8 cellular contexts compared by ENCODE assay signal in the genomic region with DNA sequence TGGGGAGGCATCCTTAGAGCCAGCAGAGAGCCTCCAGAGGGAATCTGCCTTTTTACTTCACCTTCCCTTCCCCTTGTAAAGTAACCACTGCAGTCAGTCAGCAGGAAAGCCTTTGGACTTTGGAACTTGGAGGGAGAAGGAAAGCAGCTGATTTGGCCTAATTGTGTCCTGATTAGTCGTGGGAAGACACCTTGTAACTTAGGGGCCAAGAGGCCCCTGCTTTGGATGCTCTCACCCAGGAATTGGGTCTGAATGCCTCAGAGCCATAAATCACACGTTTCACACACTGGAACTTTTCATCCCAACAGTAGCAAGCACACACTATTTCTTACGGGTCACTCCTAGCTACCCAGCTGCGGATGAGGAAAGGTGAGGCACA.
DNase-seq lines count a peak whose midpoint lies in the region; ATAC-seq, FAIRE-seq and TF ChIP-seq lines count a peak whose summit lies in the region.

No MANE protein-coding gene starts in this region.

- peaks cover 2% of the 10 kb centered on the region for H3K27me3 Mint-ChIP-seq in dendritic cell treated with granulocyte-macrophage colony-stimulating factor and Interleukin-4, amounts not matched to agents 40 ng/mL and 50 ng/mL, for 4 days
- H3K27me3 Mint-ChIP-seq in naive thymus-derived CD8-positive, alpha-beta T cell = no peaks in the 10 kb centered on the region

- TF ChIP-seq EP300 in A549 (IDR thresholded peaks at IDR 0.05) = no peak

- peaks cover 14% of the 10 kb centered on the region for H3K4me1 ChIP-seq in A549
- H3K4me1 ChIP-seq in Karpas-422 (ENCODE audit: low read length) = peaks cover 4% of the 10 kb centered on the region

- WGBS in A549 (ENCODE audit: missing lambda C conversion rate) = 52% methylated on average over 4 of the region's 4 CpGs

- H3K9ac ChIP-seq in Karpas-422 (ENCODE audit: low read length) = no peak overlapping the region

- ATAC-seq in A549 (peak; percentile 32 to 36; a peak in 5 of 6 replicates), HG03565 (IDR thresholded peaks at IDR 0.05; ENCODE audit: unreplicated experiment) (no peak), HG03342 (IDR thresholded peaks at IDR 0.05; ENCODE audit: unreplicated experiment) (no peak)
- ATAC-seq in naive thymus-derived CD8-positive, alpha-beta T cell = peak in 1 of 2 donors; percentile 5

- no peaks in the 10 kb centered on the region for H4K20me1 ChIP-seq in Karpas-422 (ENCODE audit: insufficient read depth, low read depth, low read length)

- H3K4me2 ChIP-seq in A549 (peak overlapping the region; percentile 73), Karpas-422 (ENCODE audit: low read depth, low read length, poor library complexity, severe bottlenecking) (peak overlapping the region; percentile 87)

- peak overlapping the region; percentile 70 for H3K4me3 Mint-ChIP-seq in dendritic cell treated with granulocyte-macrophage colony-stimulating factor and Interleukin-4, amounts not matched to agents 40 ng/mL and 50 ng/mL, for 4 days
- H3K4me3 Mint-ChIP-seq in naive thymus-derived CD8-positive, alpha-beta T cell = peak overlapping the region; percentile 75 to 92 (median 90)

- no peaks in the 10 kb centered on the region for H3K79me2 ChIP-seq in Karpas-422 (ENCODE audit: low read length)

- no peaks in the 10 kb centered on the region for H3K9me3 Mint-ChIP-seq in dendritic cell treated with granulocyte-macrophage colony-stimulating factor and Interleukin-4, amounts not matched to agents 40 ng/mL and 50 ng/mL, for 4 days
- H3K9me3 Mint-ChIP-seq in naive thymus-derived CD8-positive, alpha-beta T cell = no peaks in the 10 kb centered on the region

- peak overlapping the region; percentile 73 for H3K27ac Mint-ChIP-seq in dendritic cell treated with granulocyte-macrophage colony-stimulating factor and Interleukin-4, amounts not matched to agents 40 ng/mL and 50 ng/mL, for 4 days
- peak overlapping the region; percentile 85 to 97 (median 96) for H3K27ac Mint-ChIP-seq in naive thymus-derived CD8-positive, alpha-beta T cell

- H3K9me2 ChIP-seq in Karpas-422 (replicated peaks; ENCODE audit: insufficient read depth, low read length) = no peaks in the 10 kb centered on the region

- H3K4me1 Mint-ChIP-seq in dendritic cell treated with granulocyte-macrophage colony-stimulating factor and Interleukin-4, amounts not matched to agents 40 ng/mL and 50 ng/mL, for 4 days (ENCODE audit: low read depth) = peaks cover 25% of the 10 kb centered on the region
- peaks cover 9 to 23% (median 18%) of the 10 kb centered on the region in 4 donors for H3K4me1 Mint-ChIP-seq in naive thymus-derived CD8-positive, alpha-beta T cell

- DNase-seq in A549 (ENCODE audit: low read depth in 1 of 2, low spot score in 1 of 2) (no peak), Karpas-422 (no peak), OCI-M1 (lab: John Stamatoyannopoulos, UW) (no peak), GM19240 (ENCODE audit: insufficient read length, low spot score) (no peak)
- DNase-seq in naive thymus-derived CD8-positive, alpha-beta T cell = peak in 1 of 10 donors; percentile 1

- no peak for TF ChIP-seq RAD21 in A549 (conservative IDR thresholded peaks at IDR 0.05 in 1 of 2, IDR thresholded peaks at IDR 0.05 in 1 of 2)

- H3K27ac ChIP-seq in A549 (peak overlapping the region; percentile 70 to 86), Karpas-422 (ENCODE audit: low read length) (no peak overlapping the region)

- no peak for FAIRE-seq in A549 (lab: Jason Lieb, UNC)

- no peaks in the 10 kb centered on the region for H3K9me3 ChIP-seq in A549
- H3K9me3 ChIP-seq in Karpas-422 (ENCODE audit: low read length) = no peaks in the 10 kb centered on the region

- CTCF ChIA-PET in A549 (lab: Yijun Ruan, JAX) = interaction anchor here (0.6 to 6.5 kb wide), 33 partner anchors 10 to 392 kb away, joined by 3 to 78 read pairs (median 4); a partner anchor contains a TSS

- POLR2A ChIA-PET in A549 (lab: Yijun Ruan, JAX) = no interaction called here
- POLR2A ChIA-PET in naive thymus-derived CD8-positive, alpha-beta T cell (lab: Charles Lee) = interaction anchor here (0.6 to 2.9 kb wide), 4 partner anchors 32 to 274 kb away, joined by 3 to 9 read pairs (median 4); a partner anchor contains a TSS

- no peaks in the 10 kb centered on the region for H3K27me3 ChIP-seq in Karpas-422 (ENCODE audit: low read length)

- H3K36me3 ChIP-seq in Karpas-422 (ENCODE audit: insufficient read depth, low read length) = no peaks in the 10 kb centered on the region

- no peaks in the 10 kb centered on the region for H3K36me3 Mint-ChIP-seq in dendritic cell treated with granulocyte-macrophage colony-stimulating factor and Interleukin-4, amounts not matched to agents 40 ng/mL and 50 ng/mL, for 4 days (ENCODE audit: low read depth)
- H3K36me3 Mint-ChIP-seq in naive thymus-derived CD8-positive, alpha-beta T cell = no peaks in the 10 kb centered on the region

- TF ChIP-seq POLR2A in A549 (IDR thresholded peaks at IDR 0.05; ENCODE audit: low read length) = no peak

- intact Hi-C loops in dendritic cell treated with granulocyte-macrophage colony-stimulating factor and Interleukin-4, amounts not matched to agents 40 ng/mL and 50 ng/mL, for 4 days (cut with micrococcal nuclease) = loop anchor here (1.0 to 10.0 kb wide), 4 partner anchors 81 to 257 kb away; a partner anchor contains a TSS

- H3K4me3 ChIP-seq in A549 = peak overlapping the region; percentile 36
- peak overlapping the region; percentile 57; the same call in 1 of the 2 replicates for H3K4me3 ChIP-seq in Karpas-422 (ENCODE audit: low read length)

- no peak for TF ChIP-seq CTCF in A549 (IDR thresholded peaks at IDR 0.05)

- H2AFZ ChIP-seq in Karpas-422 (ENCODE audit: low read length) = peak overlapping the region; percentile 81

TF ChIP-seq in A549, 52 proteins besides CTCF, POLR2A, EP300 and RAD21:
- TF ChIP-seq, protein P1, sequence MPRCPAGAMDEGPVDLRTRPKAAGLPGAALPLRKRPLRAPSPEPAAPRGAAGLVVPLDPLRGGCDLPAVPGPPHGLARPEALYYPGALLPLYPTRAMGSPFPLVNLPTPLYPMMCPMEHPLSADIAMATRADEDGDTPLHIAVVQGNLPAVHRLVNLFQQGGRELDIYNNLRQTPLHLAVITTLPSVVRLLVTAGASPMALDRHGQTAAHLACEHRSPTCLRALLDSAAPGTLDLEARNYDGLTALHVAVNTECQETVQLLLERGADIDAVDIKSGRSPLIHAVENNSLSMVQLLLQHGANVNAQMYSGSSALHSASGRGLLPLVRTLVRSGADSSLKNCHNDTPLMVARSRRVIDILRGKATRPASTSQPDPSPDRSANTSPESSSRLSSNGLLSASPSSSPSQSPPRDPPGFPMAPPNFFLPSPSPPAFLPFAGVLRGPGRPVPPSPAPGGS (IDR thresholded peaks at IDR 0.05) = no peak
- TF ChIP-seq FOSB (CRISPR knock-in tag; IDR thresholded peaks at IDR 0.05) (no peak), CHD4 (IDR thresholded peaks at IDR 0.05; ENCODE audit: borderline replicate concordance) (no peak), CBX2 (IDR thresholded peaks at IDR 0.05; ENCODE audit: borderline replicate concordance, low read depth) (no peak), RFX5 (IDR thresholded peaks at IDR 0.05) (no peak), HEYL (CRISPR knock-in tag; IDR thresholded peaks at IDR 0.05) (no peak), HDAC2 (IDR thresholded peaks at IDR 0.05) (no peak), KDM5A (IDR thresholded peaks at IDR 0.05) (no peak), RCOR1 (IDR thresholded peaks at IDR 0.05; ENCODE audit: low read depth, low read length) (no peak), TFCP2L1 (CRISPR knock-in tag; IDR thresholded peaks at IDR 0.05) (no peak), NFE2L2 (conservative IDR thresholded peaks at IDR 0.05; ENCODE audit: low read length) (no peak), SMC3 (IDR thresholded peaks at IDR 0.05) (no peak), EHMT2 (IDR thresholded peaks at IDR 0.05; ENCODE audit: low read depth) (no peak), HOXA7 (CRISPR knock-in tag; IDR thresholded peaks at IDR 0.05) (no peak)
- TF ChIP-seq, protein P2, sequence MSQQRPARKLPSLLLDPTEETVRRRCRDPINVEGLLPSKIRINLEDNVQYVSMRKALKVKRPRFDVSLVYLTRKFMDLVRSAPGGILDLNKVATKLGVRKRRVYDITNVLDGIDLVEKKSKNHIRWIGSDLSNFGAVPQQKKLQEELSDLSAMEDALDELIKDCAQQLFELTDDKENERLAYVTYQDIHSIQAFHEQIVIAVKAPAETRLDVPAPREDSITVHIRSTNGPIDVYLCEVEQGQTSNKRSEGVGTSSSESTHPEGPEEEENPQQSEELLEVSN (IDR thresholded peaks at IDR 0.05; ENCODE audit: borderline replicate concordance, low read depth) = no peak
- TF ChIP-seq, protein P3, sequence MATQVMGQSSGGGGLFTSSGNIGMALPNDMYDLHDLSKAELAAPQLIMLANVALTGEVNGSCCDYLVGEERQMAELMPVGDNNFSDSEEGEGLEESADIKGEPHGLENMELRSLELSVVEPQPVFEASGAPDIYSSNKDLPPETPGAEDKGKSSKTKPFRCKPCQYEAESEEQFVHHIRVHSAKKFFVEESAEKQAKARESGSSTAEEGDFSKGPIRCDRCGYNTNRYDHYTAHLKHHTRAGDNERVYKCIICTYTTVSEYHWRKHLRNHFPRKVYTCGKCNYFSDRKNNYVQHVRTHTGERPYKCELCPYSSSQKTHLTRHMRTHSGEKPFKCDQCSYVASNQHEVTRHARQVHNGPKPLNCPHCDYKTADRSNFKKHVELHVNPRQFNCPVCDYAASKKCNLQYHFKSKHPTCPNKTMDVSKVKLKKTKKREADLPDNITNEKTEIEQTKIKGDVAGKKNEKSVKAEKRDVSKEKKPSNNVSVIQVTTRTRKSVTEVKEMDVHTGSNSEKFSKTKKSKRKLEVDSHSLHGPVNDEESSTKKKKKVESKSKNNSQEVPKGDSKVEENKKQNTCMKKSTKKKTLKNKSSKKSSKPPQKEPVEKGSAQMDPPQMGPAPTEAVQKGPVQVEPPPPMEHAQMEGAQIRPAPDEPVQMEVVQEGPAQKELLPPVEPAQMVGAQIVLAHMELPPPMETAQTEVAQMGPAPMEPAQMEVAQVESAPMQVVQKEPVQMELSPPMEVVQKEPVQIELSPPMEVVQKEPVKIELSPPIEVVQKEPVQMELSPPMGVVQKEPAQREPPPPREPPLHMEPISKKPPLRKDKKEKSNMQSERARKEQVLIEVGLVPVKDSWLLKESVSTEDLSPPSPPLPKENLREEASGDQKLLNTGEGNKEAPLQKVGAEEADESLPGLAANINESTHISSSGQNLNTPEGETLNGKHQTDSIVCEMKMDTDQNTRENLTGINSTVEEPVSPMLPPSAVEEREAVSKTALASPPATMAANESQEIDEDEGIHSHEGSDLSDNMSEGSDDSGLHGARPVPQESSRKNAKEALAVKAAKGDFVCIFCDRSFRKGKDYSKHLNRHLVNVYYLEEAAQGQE (IDR thresholded peaks at IDR 0.05) = no peak

Comparison
In these comparisons a context has a peak if more than half of its experiments do, and no peak if none do; other contexts are left out.
1. ATAC-seq: peak in A549 (2 of 2); none in HG03565 (single experiment) and HG03342 (single experiment).